21 cellular contexts compared by ENCODE assay signal in the genomic region with DNA sequence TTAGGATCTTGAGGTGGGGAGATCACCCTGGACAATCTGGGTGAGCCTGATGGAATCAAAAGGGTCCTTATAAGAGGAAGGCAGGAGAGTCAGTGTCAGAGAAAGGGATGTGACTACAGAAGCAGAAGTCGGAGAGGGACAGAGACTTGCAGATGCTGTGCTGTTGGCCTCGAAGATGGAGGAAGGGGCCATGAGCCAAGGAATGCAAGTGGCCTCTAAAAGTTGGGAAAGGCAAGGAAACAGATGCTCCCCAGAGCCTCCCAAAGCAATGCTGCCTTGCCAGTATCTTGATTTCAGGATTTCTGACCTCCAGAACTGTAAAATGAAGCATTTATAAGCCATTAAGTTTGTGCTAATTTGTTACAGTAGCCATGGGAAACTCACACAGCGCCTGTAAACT.
DNase-seq lines count a peak whose midpoint lies in the region; ATAC-seq and TF ChIP-seq lines count a peak whose summit lies in the region.
"Had no signal": no experiment of that assay in that cellular context is flagged by ENCODE, and none has a peak within 500 bp of the region (broad histone marks: within the 10 kb centered on the region; RNA-seq: fewer than 3 reads in every experiment).

No MANE protein-coding gene starts in this region.

- H3K4me3 Mint-ChIP-seq in dendritic cell treated with granulocyte-macrophage colony-stimulating factor and Interleukin-4, amounts not matched to agents 40 ng/mL and 50 ng/mL, for 4 days: no peak overlapping the region
- H3K4me3 Mint-ChIP-seq: activated CD4-positive, alpha-beta memory T cell treated with anti-CD3 and anti-CD28 coated beads, Interleukin-2, amount 10 ng/mL, durations not matched to agents 7 days and 5 days; activated naive CD8-positive, alpha-beta T cell treated with anti-CD3 and anti-CD28 coated beads for 36 hours; B cell; stimulated activated naive CD8-positive, alpha-beta T cell treated with anti-CD3 and anti-CD28 coated beads, Interleukin-15, Interleukin-2, amounts not matched to agents 100 ng/mL and 50 ng/mL, for 24 hours had no signal

- TF ChIP-seq CTCF in heart right ventricle (IDR thresholded peaks at IDR 0.05): no peak
- no peak for TF ChIP-seq CTCF in osteoblast (IDR thresholded peaks at IDR 0.05; ENCODE audit: extremely low read depth, low read depth, low read length)
- TF ChIP-seq CTCF in vagina (IDR thresholded peaks at IDR 0.05): no peak

- intact Hi-C loops in heart right ventricle (cut with DNase I) (no loop called here), left cardiac atrium (cut with DNase I) (no loop called here), vagina (cut with DNase I) (no loop called here)
- intact Hi-C loops in dendritic cell treated with granulocyte-macrophage colony-stimulating factor and Interleukin-4, amounts not matched to agents 40 ng/mL and 50 ng/mL, for 4 days (cut with micrococcal nuclease): no loop called here

- no peak for DNase-seq in heart right ventricle
- DNase-seq in left cardiac atrium: no peak
- peak; percentile 17 for DNase-seq in osteoblast (ENCODE audit: insufficient read length, low spot score, missing footprints)
- DNase-seq in vagina (ENCODE audit: extremely low spot score in 2 of 2): no peak
- no peak for DNase-seq in NCI-H187 (lab: John Stamatoyannopoulos, UW)
- no peak for DNase-seq in medulla oblongata (ENCODE audit: extremely low spot score)
- DNase-seq in UCSD-AML1 (lab: John Stamatoyannopoulos, UW; ENCODE audit: unreplicated experiment): no peak
- DNase-seq: activated CD4-positive, alpha-beta memory T cell treated with anti-CD3 and anti-CD28 coated beads, Interleukin-2, amount 10 ng/mL, durations not matched to agents 7 days and 5 days; activated naive CD8-positive, alpha-beta T cell treated with anti-CD3 and anti-CD28 coated beads for 36 hours; KBM-7; lower lobe of right lung; MM.1S; NCI-H1417; NCI-H446; OCI-M1; SIG-M5; T-helper 1 cell; transverse colon had no signal

- no peak overlapping the region for H3K4me3 ChIP-seq in heart right ventricle
- no peak overlapping the region for H3K4me3 ChIP-seq in osteoblast (ENCODE audit: insufficient read depth, low read length)
- no peak overlapping the region for H3K4me3 ChIP-seq in vagina
- H3K4me3 ChIP-seq: lower lobe of right lung, transverse colon had no signal

- H3K36me3 ChIP-seq in heart right ventricle (no peaks in the 10 kb centered on the region), osteoblast (ENCODE audit: insufficient read depth, low read length) (peaks cover 44% of the 10 kb centered on the region), vagina (no peaks in the 10 kb centered on the region)
- H3K36me3 ChIP-seq: lower lobe of right lung, transverse colon had no signal

- H3K9me3 ChIP-seq in heart right ventricle (peaks cover 0 to 12% (median 0%) of the 10 kb centered on the region in 11 donors), osteoblast (ENCODE audit: low read depth, low read length) (no peaks in the 10 kb centered on the region), vagina (no peaks in the 10 kb centered on the region)
- H3K9me3 ChIP-seq: lower lobe of right lung, transverse colon had no signal

- H3K4me1 Mint-ChIP-seq in dendritic cell treated with granulocyte-macrophage colony-stimulating factor and Interleukin-4, amounts not matched to agents 40 ng/mL and 50 ng/mL, for 4 days (ENCODE audit: low read depth): peaks cover 75% of the 10 kb centered on the region
- H3K4me1 Mint-ChIP-seq: activated CD4-positive, alpha-beta memory T cell treated with anti-CD3 and anti-CD28 coated beads, Interleukin-2, amount 10 ng/mL, durations not matched to agents 7 days and 5 days; activated naive CD8-positive, alpha-beta T cell treated with anti-CD3 and anti-CD28 coated beads for 36 hours; B cell had no signal

- TF ChIP-seq POLR2A in vagina (IDR thresholded peaks at IDR 0.05): no peak

- H3K9me3 Mint-ChIP-seq in dendritic cell treated with granulocyte-macrophage colony-stimulating factor and Interleukin-4, amounts not matched to agents 40 ng/mL and 50 ng/mL, for 4 days: peaks cover 9% of the 10 kb centered on the region
- H3K9me3 Mint-ChIP-seq: activated CD4-positive, alpha-beta memory T cell treated with anti-CD3 and anti-CD28 coated beads, Interleukin-2, amount 10 ng/mL, durations not matched to agents 7 days and 5 days; activated naive CD8-positive, alpha-beta T cell treated with anti-CD3 and anti-CD28 coated beads for 36 hours; stimulated activated naive CD8-positive, alpha-beta T cell treated with anti-CD3 and anti-CD28 coated beads, Interleukin-15, Interleukin-2, amounts not matched to agents 100 ng/mL and 50 ng/mL, for 24 hours had no signal

- H3K27ac Mint-ChIP-seq in dendritic cell treated with granulocyte-macrophage colony-stimulating factor and Interleukin-4, amounts not matched to agents 40 ng/mL and 50 ng/mL, for 4 days: peak overlapping the region; percentile 90
- H3K27ac Mint-ChIP-seq: activated CD4-positive, alpha-beta memory T cell treated with anti-CD3 and anti-CD28 coated beads, Interleukin-2, amount 10 ng/mL, durations not matched to agents 7 days and 5 days; activated naive CD8-positive, alpha-beta T cell treated with anti-CD3 and anti-CD28 coated beads for 36 hours; B cell; stimulated activated naive CD8-positive, alpha-beta T cell treated with anti-CD3 and anti-CD28 coated beads, Interleukin-15, Interleukin-2, amounts not matched to agents 100 ng/mL and 50 ng/mL, for 24 hours had no signal

- peaks cover 19% of the 10 kb centered on the region for H3K27me3 Mint-ChIP-seq in dendritic cell treated with granulocyte-macrophage colony-stimulating factor and Interleukin-4, amounts not matched to agents 40 ng/mL and 50 ng/mL, for 4 days
- H3K27me3 Mint-ChIP-seq: activated CD4-positive, alpha-beta memory T cell treated with anti-CD3 and anti-CD28 coated beads, Interleukin-2, amount 10 ng/mL, durations not matched to agents 7 days and 5 days; activated naive CD8-positive, alpha-beta T cell treated with anti-CD3 and anti-CD28 coated beads for 36 hours had no signal

- H3K27me3 ChIP-seq in heart right ventricle (peaks cover 0 to 14% (median 5%) of the 10 kb centered on the region in 7 donors), osteoblast (ENCODE audit: insufficient read depth, low read length) (no peaks in the 10 kb centered on the region), vagina (no peaks in the 10 kb centered on the region)

- no peaks in the 10 kb centered on the region for H4K20me1 ChIP-seq in osteoblast (ENCODE audit: insufficient read depth, low read length)

- H3K4me1 ChIP-seq in heart right ventricle (peaks cover 0 to 46% (median 20%) of the 10 kb centered on the region in 9 donors), osteoblast (ENCODE audit: insufficient read depth, low read length) (peaks cover 69% of the 10 kb centered on the region), vagina (peaks cover 42% of the 10 kb centered on the region)
- H3K4me1 ChIP-seq: transverse colon had no signal

- H3K4me2 ChIP-seq in osteoblast (ENCODE audit: insufficient read depth, low read length): peak overlapping the region; percentile 9

- H2AFZ ChIP-seq in osteoblast (ENCODE audit: low read length): no peak overlapping the region

- ATAC-seq in heart right ventricle: no peak
- no peak for ATAC-seq in left cardiac atrium

- H3K36me3 Mint-ChIP-seq in dendritic cell treated with granulocyte-macrophage colony-stimulating factor and Interleukin-4, amounts not matched to agents 40 ng/mL and 50 ng/mL, for 4 days (ENCODE audit: low read depth): peaks cover 6% of the 10 kb centered on the region
- H3K36me3 Mint-ChIP-seq: activated naive CD8-positive, alpha-beta T cell treated with anti-CD3 and anti-CD28 coated beads for 36 hours had no signal

- 55 to 82% methylated on average over 3 of the region's 3 CpGs for WGBS in heart right ventricle, 2 donors

- no peaks in the 10 kb centered on the region for H3K79me2 ChIP-seq in osteoblast (ENCODE audit: insufficient read depth, low read length)

- H3K27ac ChIP-seq in heart right ventricle: peak overlapping the region in 6 of 10 donors; percentile 54 to 84 (median 70)
- H3K27ac ChIP-seq in osteoblast (ENCODE audit: low read depth, low read length): peak overlapping the region; percentile 99
- H3K27ac ChIP-seq in vagina: peak overlapping the region; percentile 66
- H3K27ac ChIP-seq: lower lobe of right lung, transverse colon had no signal
